In genomic region chr19:35938282-35939224, GRCh38 we compare ENCODE assay signal across 1 cellular context.
TF ChIP-seq lines count a peak whose summit lies in the region.

No MANE protein-coding gene starts in this region.

TF ChIP-seq in H1, 55 proteins besides CTCF, POLR2A, EP300 and RAD21:
- TF ChIP-seq JUN (IDR thresholded peaks at IDR 0.05; ENCODE audit: low read depth, low read length) = no peak
- TF ChIP-seq CEBPB (IDR thresholded peaks at IDR 0.05; ENCODE audit: low read depth, low read length) = peak; percentile 42; the same call in 1 of the 2 replicates
